ENCODE assay signal across 10 cellular contexts in the genomic region with DNA sequence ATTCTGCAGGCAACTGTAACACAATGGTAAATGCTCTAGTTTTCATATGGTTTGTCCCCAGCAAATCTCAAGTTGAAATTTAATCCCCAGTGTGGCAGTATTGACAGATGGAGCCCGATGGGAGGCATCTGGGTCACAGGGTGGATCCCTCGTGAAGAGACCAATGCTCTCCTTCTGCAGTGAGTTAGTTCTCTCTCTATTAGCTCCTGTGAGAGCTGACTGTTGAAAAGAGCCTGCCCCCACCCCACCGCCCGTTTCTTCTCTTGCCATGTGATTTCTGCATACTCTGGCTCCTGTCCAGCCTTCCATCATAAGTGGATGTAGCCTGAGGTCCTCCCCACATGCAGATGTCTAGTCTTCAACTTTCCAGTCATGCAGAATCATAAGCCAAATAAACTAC.
"Had no signal": no experiment of that assay in that cellular context is flagged by ENCODE, and none has a peak within 500 bp of the region (broad histone marks: within the 10 kb centered on the region; RNA-seq: fewer than 3 reads in every experiment).

No MANE protein-coding gene starts in this region.

- H3K27me3 Mint-ChIP-seq: activated naive CD4-positive, alpha-beta T cell treated with anti-CD3 and anti-CD28 coated beads, Interleukin-2, amount 10 ng/mL, durations not matched to agents 7 days and 5 days had no signal

- H3K9me3 Mint-ChIP-seq: activated naive CD4-positive, alpha-beta T cell treated with anti-CD3 and anti-CD28 coated beads, Interleukin-2, amount 10 ng/mL, durations not matched to agents 7 days and 5 days; activated T-helper 2 cell treated with anti-CD3 and anti-CD28 coated beads, Interferon-gamma antibody, Interleukin-2, Interleukin-4, amounts not matched to agents 10 μg/mL and 5 μg/mL and 100 μg/mL, durations not matched to agents 14 hours and 24 hours and 36 hours; neural crest cell; stimulated activated effector memory CD8-positive, alpha-beta T cell treated with anti-CD3 and anti-CD28 coated beads, Interleukin-12 subunit alpha, Interleukin-12 subunit beta, amount 100 ng/mL, for 72 hours had no signal

- DNase-seq: activated CD4-positive, alpha-beta T cell treated with anti-CD3 and anti-CD28 coated beads, Interleukin-2, amount 50 U/mL, for 1 hour; activated naive CD4-positive, alpha-beta T cell treated with anti-CD3 and anti-CD28 coated beads, Interleukin-2, amount 10 ng/mL, durations not matched to agents 7 days and 5 days; activated T-cell treated with anti-CD3 and anti-CD28 coated beads for 4 hours; gastrocnemius medialis; left cardiac atrium; psoas muscle; upper lobe of right lung had no signal

- H3K27ac Mint-ChIP-seq: activated naive CD4-positive, alpha-beta T cell treated with anti-CD3 and anti-CD28 coated beads, Interleukin-2, amount 10 ng/mL, durations not matched to agents 7 days and 5 days; activated T-helper 2 cell treated with anti-CD3 and anti-CD28 coated beads, Interferon-gamma antibody, Interleukin-2, Interleukin-4, amounts not matched to agents 10 μg/mL and 5 μg/mL and 100 μg/mL, durations not matched to agents 14 hours and 24 hours and 36 hours; stimulated activated effector memory CD8-positive, alpha-beta T cell treated with anti-CD3 and anti-CD28 coated beads, Interleukin-12 subunit alpha, Interleukin-12 subunit beta, amount 100 ng/mL, for 72 hours had no signal

- H3K4me3 Mint-ChIP-seq: activated naive CD4-positive, alpha-beta T cell treated with anti-CD3 and anti-CD28 coated beads, Interleukin-2, amount 10 ng/mL, durations not matched to agents 7 days and 5 days; neural crest cell; stimulated activated effector memory CD8-positive, alpha-beta T cell treated with anti-CD3 and anti-CD28 coated beads, Interleukin-12 subunit alpha, Interleukin-12 subunit beta, amount 100 ng/mL, for 72 hours had no signal

- H3K4me1 Mint-ChIP-seq: activated naive CD4-positive, alpha-beta T cell treated with anti-CD3 and anti-CD28 coated beads, Interleukin-2, amount 10 ng/mL, durations not matched to agents 7 days and 5 days; neural crest cell had no signal
